ENCODE assay signal across 8 cellular contexts in the genomic region with DNA sequence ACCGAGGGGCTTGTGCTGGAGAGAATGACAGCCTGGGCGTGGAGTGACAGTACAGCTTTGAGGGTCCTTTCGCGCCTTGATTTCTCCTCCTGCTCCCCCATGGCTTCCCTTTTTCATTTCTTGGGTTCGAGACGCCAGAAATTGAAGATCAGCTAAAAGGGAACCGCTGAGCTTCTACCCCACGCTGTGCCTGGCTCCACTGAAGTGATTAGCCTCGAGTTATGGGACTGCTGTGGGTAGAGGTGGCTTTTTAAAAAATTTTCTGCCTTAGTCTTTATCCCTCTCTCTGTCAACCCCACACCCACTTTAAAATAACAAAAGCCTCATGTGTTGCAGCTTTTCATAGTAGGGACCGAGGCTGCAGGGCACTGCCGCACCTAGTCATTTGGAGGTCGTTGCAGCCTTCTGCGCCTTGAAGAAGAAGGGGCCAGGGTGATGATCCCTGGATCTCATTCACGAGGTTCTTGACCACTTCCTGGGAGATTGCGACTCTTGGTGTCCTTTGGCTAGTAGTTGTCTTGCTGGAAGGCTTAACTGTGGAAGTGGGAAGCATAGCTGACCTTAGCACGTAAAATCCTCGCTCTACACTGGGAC. TPM values are rescaled to one million over a fixed set of nuclear protein-coding genes. Genes with fewer than 3 reads are reported as not detected.
DNase-seq lines count a peak whose midpoint lies in the region; ATAC-seq and TF ChIP-seq lines count a peak whose summit lies in the region.

No MANE protein-coding gene starts in this region.

- TF ChIP-seq CTCF in PC-3 (conservative IDR thresholded peaks at IDR 0.05; ENCODE audit: low read depth, low read length) (no peak), choroid plexus epithelial cell (conservative IDR thresholded peaks at IDR 0.05; ENCODE audit: low read depth, low read length) (no peak), lower lobe of right lung (IDR thresholded peaks at IDR 0.05) (no peak), thyroid gland (IDR thresholded peaks at IDR 0.05) (no peak)

- TSS peak; percentile 70 for BruUV-seq in PC-3 (replicated peaks; lab: Mats Ljungman, UMichigan)

- H3K9me2 ChIP-seq in PC-3 (replicated peaks; ENCODE audit: low read length): no peaks in the 10 kb centered on the region

- intact Hi-C loops in PC-3 (cut with micrococcal nuclease) (no loop called here), lower lobe of right lung (cut with DNase I) (no loop called here), thyroid gland (cut with DNase I) (no loop called here)

- peak; percentile 37 for DNase-seq in ACHN
- peak; percentile 30 for DNase-seq in PC-3
- DNase-seq in choroid plexus epithelial cell (ENCODE audit: low read depth): peak; percentile 19
- no peak for DNase-seq in lower lobe of right lung
- peak in 1 of 2 donors; percentile 12 for DNase-seq in thyroid gland
- DNase-seq in NCI-H1105 (lab: John Stamatoyannopoulos, UW): no peak

- peak overlapping the region; percentile 88 for H3K4me2 ChIP-seq in PC-3 (ENCODE audit: low read length)

- H3F3A ChIP-seq in PC-3 (ENCODE audit: low read length, unreplicated experiment): no peaks in the 10 kb centered on the region

- ATAC-seq in GM19023 (IDR thresholded peaks at IDR 0.05; ENCODE audit: unreplicated experiment) (peak; percentile 1), PC-3 (peak; percentile 9), lower lobe of right lung (peak; percentile 2 to 7), GM21619 (IDR thresholded peaks at IDR 0.05; ENCODE audit: unreplicated experiment) (no peak)

- H3K27ac ChIP-seq in PC-3 (ENCODE audit: low read length) (peak overlapping the region; percentile 14; the same call in 1 of the 2 replicates), lower lobe of right lung (peak overlapping the region; percentile 95), thyroid gland (peak overlapping the region in 2 of 3 donors; percentile 93)

- H3K36me3 ChIP-seq in PC-3 (ENCODE audit: low read depth, low read length) (no peaks in the 10 kb centered on the region), lower lobe of right lung (no peaks in the 10 kb centered on the region), thyroid gland (no peaks in the 10 kb centered on the region)

- peak overlapping the region; percentile 86 for H2AFZ ChIP-seq in PC-3 (ENCODE audit: low read length)

- 2 to 3% methylated on average over 17 of the region's 17 CpGs for WGBS in thyroid gland, 2 donors

- no peak for TF ChIP-seq POLR2A in thyroid gland (IDR thresholded peaks at IDR 0.05)

- CTCF ChIA-PET in PC-3 (lab: Charles Lee): interaction anchor here (0.9 kb wide), 1 partner anchor 440 kb away, joined by 3 read pairs; no protein-coding TSS in a partner anchor

- peaks cover 30% of the 10 kb centered on the region for H3K4me1 ChIP-seq in PC-3 (ENCODE audit: insufficient read depth, low read length)
- peaks cover 17% of the 10 kb centered on the region for H3K4me1 ChIP-seq in lower lobe of right lung
- peaks cover 10 to 21% of the 10 kb centered on the region in 2 donors for H3K4me1 ChIP-seq in thyroid gland

- H3K4me3 ChIP-seq in PC-3 (ENCODE audit: low read length): peak overlapping the region; percentile 90
- H3K4me3 ChIP-seq in choroid plexus epithelial cell (ENCODE audit: low read depth, low read length): peak overlapping the region; percentile 86
- H3K4me3 ChIP-seq in lower lobe of right lung: peak overlapping the region; percentile 75
- peak overlapping the region; percentile 77 to 95 (median 88) for H3K4me3 ChIP-seq in thyroid gland (replicated peaks in 1 of 3)

- in situ Hi-C loops in ACHN (cut with HindIII; ENCODE audit: low pct_ligation_motif_present, low pct_unique_long_range_greater_than_20kb, low sequenced_read_pairs): no loop called here

- H3K9ac ChIP-seq in PC-3 (ENCODE audit: low read length): peak overlapping the region; percentile 92

- no peaks in the 10 kb centered on the region for H3K27me3 ChIP-seq in PC-3 (ENCODE audit: low read length)
- H3K27me3 ChIP-seq in lower lobe of right lung (ENCODE audit: low read depth): no peaks in the 10 kb centered on the region
- no peaks in the 10 kb centered on the region for H3K27me3 ChIP-seq in thyroid gland

- POLR2A ChIA-PET in PC-3 (lab: Charles Lee; ENCODE audit: unreplicated experiment): interaction anchor here (0.7 kb wide), 1 partner anchor 360 kb away, joined by 3 read pairs; no protein-coding TSS in a partner anchor

- H4K20me1 ChIP-seq in PC-3 (ENCODE audit: low read length): no peaks in the 10 kb centered on the region

- H3K9me3 ChIP-seq in PC-3 (ENCODE audit: low read length): no peaks in the 10 kb centered on the region
- H3K9me3 ChIP-seq in lower lobe of right lung: no peaks in the 10 kb centered on the region
- H3K9me3 ChIP-seq in thyroid gland: no peaks in the 10 kb centered on the region

- peaks cover 87% of the 10 kb centered on the region for H3K79me2 ChIP-seq in PC-3 (ENCODE audit: low read length)

RNA-seq across cellular contexts. Expression of a gene that starts 0.6 kb away (rescaled TPM):
- total RNA-seq in PC-3 (2014; rRNA removed) (40.4 and 52.2 TPM in 2 replicates), lower lobe of right lung (62.2 TPM), thyroid gland (10 to 100 TPM; 40.1 to 60.8 (median 57.7) TPM)

RNA-seq across cellular contexts. Expression of a gene that starts 0.8 kb away (rescaled TPM):
- 3.9 and 6.2 TPM in 2 replicates for total RNA-seq in PC-3 (2014; rRNA removed)
- 7.5 TPM for total RNA-seq in lower lobe of right lung
- 10 to 100 TPM in 3 of 4 donors, 1 to 10 TPM in 1; 8.6 to 14.9 (median 11.6) TPM for total RNA-seq in thyroid gland

Comparison
In these comparisons a context has a peak if more than half of its experiments do, and no peak if none do; other contexts are left out.
1. DNase-seq: peak in ACHN (single experiment), PC-3 (single experiment) and choroid plexus epithelial cell (single experiment); none in lower lobe of right lung (single experiment) and NCI-H1105 (single experiment).
2. H3K27ac ChIP-seq: peak in every context shown above with its lines; median percentile 95 in lower lobe of right lung; 93 in thyroid gland; 14 in PC-3.
3. Peak in every context shown above with its lines, with median percentiles within 50 percentile points of each other: H3K4me3 ChIP-seq.